Comparison of ENCODE assay signal across 30 cellular contexts in genomic region chr6:109821494-109821893, GRCh38.
"Had no signal": no experiment of that assay in that cellular context is flagged by ENCODE, and none has a peak within 500 bp of the region (broad histone marks: within the 10 kb centered on the region; RNA-seq: fewer than 3 reads in every experiment).

No MANE protein-coding gene starts in this region.

- ATAC-seq: naive thymus-derived CD4-positive, alpha-beta T cell; pancreas; stimulated activated effector memory CD8-positive, alpha-beta T cell treated with anti-CD3 and anti-CD28 coated beads, Interleukin-12 subunit alpha, Interleukin-12 subunit beta, amount 100 ng/mL, for 72 hours; stimulated activated naive CD8-positive, alpha-beta T cell treated with anti-CD3 and anti-CD28 coated beads, Interleukin-15, amount 100 ng/mL, for 72 hours had no signal

- DNase-seq: activated CD4-positive, alpha-beta memory T cell treated with anti-CD3 and anti-CD28 coated beads for 36 hours; activated CD4-positive, alpha-beta T cell treated with anti-CD3 and anti-CD28 coated beads, Interleukin-2, amount 10 ng/mL, durations not matched to agents 24 days and 14 days; activated CD4-positive, CD25-positive, alpha-beta regulatory T cell treated with anti-CD3 and anti-CD28 coated beads, Interleukin-2, amount 50 U/mL, for 72 hours; activated CD8-positive, alpha-beta memory T cell treated with anti-CD3 and anti-CD28 coated beads, Interleukin-2, amount 50 U/mL, for 4 hours; activated gamma-delta T cell; activated naive CD4-positive, alpha-beta T cell treated with anti-CD3 and anti-CD28 coated beads, Interleukin-2, amount 10 ng/mL, durations not matched to agents 7 days and 5 days; activated naive CD8-positive, alpha-beta T cell treated with anti-CD3 and anti-CD28 coated beads, Interleukin-2, amount 10 ng/mL, durations not matched to agents 7 days and 5 days; activated T-cell treated with anti-CD3 and anti-CD28 coated beads, Interleukin-2, amount 50 U/mL, for 24 hours; cerebellar nuclear complex; dorsolateral prefrontal cortex; effector memory CD4-positive, alpha-beta T cell; islet precursor cell; mammary epithelial cell; naive thymus-derived CD4-positive, alpha-beta T cell; nucleus accumbens; pancreas; retina; sigmoid colon; small intestine; stimulated activated CD4-positive, alpha-beta T cell treated with anti-CD3 and anti-CD28 coated beads, Interleukin-4, amount 100 ng/mL, for 24 hours; stimulated activated naive CD8-positive, alpha-beta T cell treated with anti-CD3 and anti-CD28 coated beads, Interleukin-15, amount 100 ng/mL, for 72 hours; substantia nigra; WERI-Rb-1 had no signal

- H3K27ac ChIP-seq: ascending aorta, cardiac muscle cell, coronary artery, dorsolateral prefrontal cortex, pancreas, prostate gland, sigmoid colon, vagina, WERI-Rb-1 had no signal

- H3K36me3 ChIP-seq: pancreas, prostate gland, WERI-Rb-1 had no signal

- H3K4me3 ChIP-seq: ascending aorta, cardiac muscle cell, coronary artery, dorsolateral prefrontal cortex, pancreas, prostate gland, sigmoid colon, vagina had no signal

- H3K27me3 ChIP-seq: ascending aorta, cardiac muscle cell, dorsolateral prefrontal cortex, pancreas, sigmoid colon, vagina had no signal

- H3K4me1 ChIP-seq: ascending aorta, pancreas, prostate gland, sigmoid colon, vagina had no signal

- H3K9me3 ChIP-seq: ascending aorta, pancreas, prostate gland, sigmoid colon, vagina had no signal

- FAIRE-seq: frontal cortex, pancreas, small intestine had no signal
